In the genomic region with DNA sequence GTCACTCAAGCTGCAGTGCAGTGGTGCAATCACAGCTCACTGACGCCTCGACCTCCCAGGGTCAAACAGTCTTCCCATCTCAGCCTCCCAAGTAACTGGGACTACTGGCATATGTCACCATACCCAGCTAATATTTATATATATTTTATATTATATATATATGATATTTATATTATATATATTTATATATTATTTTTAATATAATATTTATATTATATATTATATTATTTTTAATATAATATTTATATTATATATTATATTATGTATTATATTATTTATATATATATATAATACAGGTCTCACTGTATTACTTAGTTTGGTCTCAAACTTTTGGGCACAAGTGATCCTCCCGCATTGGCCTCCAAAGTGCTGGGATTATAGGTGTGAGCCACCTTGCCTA, we compare ENCODE assay signal across 32 cellular contexts.
"Had no signal": no experiment of that assay in that cellular context is flagged by ENCODE, and none has a peak within 500 bp of the region (broad histone marks: within the 10 kb centered on the region; RNA-seq: fewer than 3 reads in every experiment).

No MANE protein-coding gene starts in this region.

- H3K27ac ChIP-seq: ascending aorta, cardiac muscle cell, colonic mucosa, heart left ventricle, left lung, neutrophil, ovary, prostate gland, stomach, suprapubic skin, tibial artery, upper lobe of right lung, WERI-Rb-1 had no signal

- H3K4me3 ChIP-seq: cardiac muscle cell, colonic mucosa, heart left ventricle, left lung, ovary, prostate gland, stomach, suprapubic skin, tibial artery, upper lobe of right lung had no signal

- DNase-seq: activated CD4-positive, alpha-beta memory T cell treated with anti-CD3 and anti-CD28 coated beads for 36 hours; activated CD4-positive, alpha-beta T cell treated with anti-CD3 and anti-CD28 coated beads, Interleukin-2, amount 10 ng/mL, durations not matched to agents 24 days and 14 days; activated CD4-positive, CD25-positive, alpha-beta regulatory T cell treated with anti-CD3 and anti-CD28 coated beads, Interleukin-2, amount 50 U/mL, for 72 hours; activated CD8-positive, alpha-beta memory T cell treated with anti-CD3 and anti-CD28 coated beads, Interleukin-2, amount 50 U/mL, for 4 hours; activated effector memory CD4-positive, alpha-beta T cell treated with anti-CD3 and anti-CD28 coated beads, Interleukin-2, amount 50 U/mL, for 16 hours; activated naive CD4-positive, alpha-beta T cell treated with anti-CD3 and anti-CD28 coated beads for 36 hours; activated naive CD8-positive, alpha-beta T cell treated with anti-CD3 and anti-CD28 coated beads for 36 hours; activated T-cell treated with anti-CD3 and anti-CD28 coated beads, Interleukin-2, amount 50 U/mL, for 1 hour; cerebellar nuclear complex; colonic mucosa; effector memory CD8-positive, alpha-beta T cell; foreskin fibroblast; heart left ventricle; left lung; ovary; retina; stimulated activated CD4-positive, alpha-beta T cell treated with anti-CD3 and anti-CD28 coated beads, Interleukin-15, amount 100 ng/mL, for 24 hours; stimulated activated CD4-positive, alpha-beta T cell treated with anti-CD3 and anti-CD28 coated beads, Interleukin-2, amount 100 ng/mL, for 24 hours; stimulated activated naive B cell treated with anti-CD40 and anti-IgM and Interleukin-4, amounts not matched to agents 10 μg/mL and 1 μg/mL and 100 μg/mL, for 72 hours; stomach; tibial artery; upper lobe of right lung; WERI-Rb-1 had no signal

- H3K27me3 ChIP-seq: ascending aorta, cardiac muscle cell, colonic mucosa, heart left ventricle, left lung, neutrophil, ovary, stomach, suprapubic skin, tibial artery, upper lobe of right lung had no signal

- H3K4me1 ChIP-seq: ascending aorta, colonic mucosa, heart left ventricle, left lung, prostate gland, stomach, suprapubic skin, tibial artery, upper lobe of right lung had no signal

- H3K27me3 Mint-ChIP-seq: activated CD4-positive, alpha-beta memory T cell treated with anti-CD3 and anti-CD28 coated beads for 36 hours; activated CD4-positive, alpha-beta T cell treated with anti-CD3 and anti-CD28 coated beads, Interleukin-2, amount 10 ng/mL, durations not matched to agents 24 days and 14 days; activated naive CD8-positive, alpha-beta T cell treated with anti-CD3 and anti-CD28 coated beads for 36 hours; effector memory CD8-positive, alpha-beta T cell; stimulated activated naive B cell treated with anti-CD40 and anti-IgM and Interleukin-4, amounts not matched to agents 10 μg/mL and 1 μg/mL and 100 μg/mL, for 72 hours had no signal

- H3K4me3 Mint-ChIP-seq: activated CD4-positive, alpha-beta memory T cell treated with anti-CD3 and anti-CD28 coated beads for 36 hours; activated CD4-positive, alpha-beta T cell treated with anti-CD3 and anti-CD28 coated beads, Interleukin-2, amount 10 ng/mL, durations not matched to agents 24 days and 14 days; activated naive CD4-positive, alpha-beta T cell treated with anti-CD3 and anti-CD28 coated beads for 36 hours; activated naive CD8-positive, alpha-beta T cell treated with anti-CD3 and anti-CD28 coated beads for 36 hours; activated T-helper 1 cell treated with anti-CD3 and anti-CD28 coated beads, Interleukin-12 subunit alpha, Interleukin-12 subunit beta, Interleukin-2, Interleukin-4 antibody, amounts not matched to agents 30 ng/mL and 10 ng/mL and 1 ng/mL, durations not matched to agents 14 hours and 24 hours and 36 hours; brain; nephron; stimulated activated naive B cell treated with anti-CD40 and anti-IgM and Interleukin-4, amounts not matched to agents 10 μg/mL and 1 μg/mL and 100 μg/mL, for 72 hours had no signal

- ATAC-seq: effector memory CD8-positive, alpha-beta T cell; esophagus mucosa; heart left ventricle; left lung; stimulated activated naive B cell treated with anti-CD40 and anti-IgM and Interleukin-4, amounts not matched to agents 10 μg/mL and 1 μg/mL and 100 μg/mL, for 72 hours; upper lobe of right lung had no signal

- H3K4me1 Mint-ChIP-seq: activated CD4-positive, alpha-beta T cell treated with anti-CD3 and anti-CD28 coated beads, Interleukin-2, amount 10 ng/mL, durations not matched to agents 24 days and 14 days; activated naive CD8-positive, alpha-beta T cell treated with anti-CD3 and anti-CD28 coated beads for 36 hours; brain; nephron; stimulated activated naive B cell treated with anti-CD40 and anti-IgM and Interleukin-4, amounts not matched to agents 10 μg/mL and 1 μg/mL and 100 μg/mL, for 72 hours had no signal

- H3K27ac Mint-ChIP-seq: activated CD4-positive, alpha-beta memory T cell treated with anti-CD3 and anti-CD28 coated beads for 36 hours; activated CD4-positive, alpha-beta T cell treated with anti-CD3 and anti-CD28 coated beads, Interleukin-2, amount 10 ng/mL, durations not matched to agents 24 days and 14 days; activated naive CD4-positive, alpha-beta T cell treated with anti-CD3 and anti-CD28 coated beads for 36 hours; activated naive CD8-positive, alpha-beta T cell treated with anti-CD3 and anti-CD28 coated beads for 36 hours; activated T-helper 1 cell treated with anti-CD3 and anti-CD28 coated beads, Interleukin-12 subunit alpha, Interleukin-12 subunit beta, Interleukin-2, Interleukin-4 antibody, amounts not matched to agents 30 ng/mL and 10 ng/mL and 1 ng/mL, durations not matched to agents 14 hours and 24 hours and 36 hours; brain; effector memory CD8-positive, alpha-beta T cell; nephron; stimulated activated naive B cell treated with anti-CD40 and anti-IgM and Interleukin-4, amounts not matched to agents 10 μg/mL and 1 μg/mL and 100 μg/mL, for 72 hours had no signal
